Comparison of ENCODE assay signal across 18 cellular contexts in genomic region chr10:25547391-25547790, GRCh38.
DNase-seq lines count a peak whose midpoint lies in the region; FAIRE-seq and TF ChIP-seq lines count a peak whose summit lies in the region.
"Had no signal": no experiment of that assay in that cellular context is flagged by ENCODE, and none has a peak within 500 bp of the region (broad histone marks: within the 10 kb centered on the region; RNA-seq: fewer than 3 reads in every experiment).

No MANE protein-coding gene starts in this region.

- peak; percentile 95 for FAIRE-seq in H54 (lab: Jason Lieb, UNC)

- no peaks in the 10 kb centered on the region for H3K79me2 ChIP-seq in hepatocyte

- in situ Hi-C loops in astrocyte of the spinal cord (cut with HindIII; ENCODE audit: low sequenced_read_pairs) = no loop called here

- 83% methylated on average over 4 of the region's 4 CpGs for WGBS in hepatocyte (ENCODE audit: low lambda C conversion rate, missing lambda C conversion rate)

- no peak overlapping the region for H3K4me3 ChIP-seq in astrocyte of the spinal cord (ENCODE audit: low read depth, low read length)
- no peak overlapping the region for H3K4me3 ChIP-seq in hepatocyte
- peak overlapping the region; percentile 6 for H3K4me3 ChIP-seq in neuron (ENCODE audit: low read length)
- H3K4me3 ChIP-seq: sigmoid colon, SJCRH30 had no signal

- TF ChIP-seq POLR2A in H54 (IDR thresholded peaks at IDR 0.05; ENCODE audit: low read depth, low read length) = no peak

- H2AFZ ChIP-seq in hepatocyte (no peak overlapping the region), neuron (ENCODE audit: low read depth, low read length) (peak overlapping the region; percentile 7)

- H3K27me3 ChIP-seq in hepatocyte (no peaks in the 10 kb centered on the region), neuron (ENCODE audit: insufficient read depth, low read length) (no peaks in the 10 kb centered on the region)
- H3K27me3 ChIP-seq: sigmoid colon, SJCRH30 had no signal

- no peak overlapping the region for H3K4me2 ChIP-seq in hepatocyte
- H3K4me2 ChIP-seq: KMS-11 had no signal

- no peaks in the 10 kb centered on the region for H4K20me1 ChIP-seq in hepatocyte (ENCODE audit: insufficient read depth, poor library complexity, severe bottlenecking)

- no peaks in the 10 kb centered on the region for H3K9me2 ChIP-seq in hepatocyte (replicated peaks; ENCODE audit: insufficient read depth)

- TF ChIP-seq CTCF in astrocyte of the spinal cord (IDR thresholded peaks at IDR 0.05; ENCODE audit: low read depth, low read length) (no peak), hepatocyte (IDR thresholded peaks at IDR 0.05; ENCODE audit: poor library complexity) (no peak)

- no peaks in the 10 kb centered on the region for H3K36me3 ChIP-seq in hepatocyte (replicated peaks; ENCODE audit: insufficient read depth, low read depth)
- H3K36me3 ChIP-seq in neuron (ENCODE audit: insufficient read depth, low read length) = no peaks in the 10 kb centered on the region
- H3K36me3 ChIP-seq: sigmoid colon, SJCRH30 had no signal

- H3K27ac ChIP-seq in hepatocyte = no peak overlapping the region
- H3K27ac ChIP-seq: HL-60, KMS-11, sigmoid colon, SJCRH30 had no signal

- H3K9me3 ChIP-seq in hepatocyte (ENCODE audit: low read depth) (no peaks in the 10 kb centered on the region), neuron (ENCODE audit: low read length) (no peaks in the 10 kb centered on the region)
- H3K9me3 ChIP-seq: sigmoid colon, SJCRH30 had no signal

- H3K4me1 ChIP-seq in hepatocyte (ENCODE audit: insufficient read depth) (no peaks in the 10 kb centered on the region), neuron (ENCODE audit: insufficient read depth, low read length) (peaks cover 12% of the 10 kb centered on the region)
- H3K4me1 ChIP-seq: sigmoid colon, SJCRH30 had no signal

- DNase-seq in H54 (ENCODE audit: insufficient read length, low spot score) = no peak
- DNase-seq in astrocyte of the spinal cord (ENCODE audit: low read depth, low spot score) = peak; percentile 50
- DNase-seq in hepatocyte (ENCODE audit: low spot score) = peak; percentile 35
- no peak for DNase-seq in DMS53 (lab: John Stamatoyannopoulos, UW)
- DNase-seq in NCI-H146 treated with DMSO at 0.1 percent for 48 hours (lab: John Stamatoyannopoulos, UW; ENCODE audit: unreplicated experiment) = no peak
- no peak for DNase-seq in NCI-H2029 treated with DMSO at 0.1 percent for 48 hours (lab: John Stamatoyannopoulos, UW)
- DNase-seq in cerebellar cortex (ENCODE audit: low spot score) = no peak
- DNase-seq: activated CD4-positive, alpha-beta T cell treated with anti-CD3 and anti-CD28 coated beads for 1 hour; aorta; CD8-positive, alpha-beta memory T cell; left ventricle myocardium superior; NCI-H146; NCI-H446; sigmoid colon had no signal

Comparison
In these comparisons a context has a peak if more than half of its experiments do, and no peak if none do; other contexts are left out.
1. DNase-seq: peak in astrocyte of the spinal cord (single experiment) and hepatocyte (single experiment); none in H54 (single experiment), DMS53 (single experiment), NCI-H146 treated with DMSO at 0.1 percent for 48 hours (single experiment), NCI-H2029 treated with DMSO at 0.1 percent for 48 hours (single experiment) and cerebellar cortex (single experiment).